ENCODE assay signal across 1 cellular context in genomic region chr12:100830003-100830795, GRCh38.
TF ChIP-seq lines count a peak whose summit lies in the region.

No MANE protein-coding gene starts in this region.

TF ChIP-seq in GM23338, 12 proteins besides CTCF, POLR2A, EP300 and RAD21 (continued from another document):
- TF ChIP-seq REST (IDR thresholded peaks at IDR 0.05; ENCODE audit: unreplicated experiment), result no peak
- TF ChIP-seq CREB1 (CRISPR knock-in tag; IDR thresholded peaks at IDR 0.05; ENCODE audit: low read depth), result no peak
- no peak for TF ChIP-seq ZNF462 (CRISPR knock-in tag; IDR thresholded peaks at IDR 0.05)
- no peak for TF ChIP-seq EZH2 (IDR thresholded peaks at IDR 0.05; ENCODE audit: low read depth, unreplicated experiment)
- TF ChIP-seq ETS1 (IDR thresholded peaks at IDR 0.05), result no peak
- TF ChIP-seq ZNF114 (CRISPR knock-in tag; IDR thresholded peaks at IDR 0.05), result no peak
- no peak for TF ChIP-seq JUNB (IDR thresholded peaks at IDR 0.05; ENCODE audit: unreplicated experiment)
